ENCODE assay signal across 11 cellular contexts in the genomic region with DNA sequence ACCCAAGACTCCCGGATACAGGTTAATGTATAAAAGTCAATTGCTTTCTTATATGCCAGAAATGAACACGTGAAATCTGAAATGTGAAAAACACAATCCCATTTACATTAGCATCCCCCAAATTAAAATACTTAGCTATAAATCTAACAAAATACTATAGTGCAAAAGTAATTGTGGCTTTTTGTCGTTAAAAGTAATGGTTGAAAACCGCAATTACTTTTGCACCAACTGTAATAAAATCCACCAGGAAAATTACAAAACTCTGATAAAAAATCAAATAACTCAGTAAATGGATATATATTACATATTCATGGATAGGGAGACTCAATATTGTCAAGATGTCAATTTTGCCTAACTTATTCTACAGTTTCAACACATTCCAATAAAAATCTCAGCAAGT. TPM values are rescaled to one million over a fixed set of nuclear protein-coding genes. Genes with fewer than 3 reads are reported as not detected.
"Had no signal": no experiment of that assay in that cellular context is flagged by ENCODE, and none has a peak within 500 bp of the region (broad histone marks: within the 10 kb centered on the region; RNA-seq: fewer than 3 reads in every experiment).

No MANE protein-coding gene starts in this region.

- ATAC-seq: GM23338, HCT116 had no signal

- FAIRE-seq: H1, H54 had no signal

- DNase-seq: GM23248, GOT3, H7, H9, HCEC 1CT had no signal

- H2AFZ ChIP-seq: GM23248, GM23338 had no signal

- H3K9me3 ChIP-seq: HAP-1 had no signal

- H3K27ac ChIP-seq: GM23248 had no signal

- H3K4me1 ChIP-seq: HAP-1 had no signal

- H3K4me2 ChIP-seq: GM23338 had no signal

- H3K4me3 Mint-ChIP-seq: GM23338, H9 had no signal

- H3K36me3 ChIP-seq: HAP-1 had no signal

- H3K4me1 Mint-ChIP-seq: GM23338 had no signal

- H3K4me3 ChIP-seq: GM23248, GM23338, HAP-1 had no signal

- H3K9ac ChIP-seq: GM23248 had no signal

- H3K27ac Mint-ChIP-seq: GM23338, H9 had no signal

RNA-seq across cellular contexts. Expression of a gene that starts 4.6 kb away (rescaled TPM):
- total RNA-seq: GM23248, GM23338, H1, H4, H7, H9 had no signal
- polyA plus RNA-seq: GM23248, GM23338, H1 had no signal

RNA-seq across cellular contexts. Expression of a gene that starts 21.1 kb away (rescaled TPM):
- total RNA-seq: GM23248, H1, H4, H7, H9 had no signal
- polyA plus RNA-seq: GM23248, GM23338, H1 had no signal

RNA-seq across cellular contexts. Expression of a gene that starts 58.5 kb away (rescaled TPM):
- total RNA-seq: GM23248, GM23338, H1, H4, H7, H9 had no signal
- polyA plus RNA-seq: GM23248, GM23338, H1 had no signal
